21 cellular contexts compared by ENCODE assay signal in the genomic region with DNA sequence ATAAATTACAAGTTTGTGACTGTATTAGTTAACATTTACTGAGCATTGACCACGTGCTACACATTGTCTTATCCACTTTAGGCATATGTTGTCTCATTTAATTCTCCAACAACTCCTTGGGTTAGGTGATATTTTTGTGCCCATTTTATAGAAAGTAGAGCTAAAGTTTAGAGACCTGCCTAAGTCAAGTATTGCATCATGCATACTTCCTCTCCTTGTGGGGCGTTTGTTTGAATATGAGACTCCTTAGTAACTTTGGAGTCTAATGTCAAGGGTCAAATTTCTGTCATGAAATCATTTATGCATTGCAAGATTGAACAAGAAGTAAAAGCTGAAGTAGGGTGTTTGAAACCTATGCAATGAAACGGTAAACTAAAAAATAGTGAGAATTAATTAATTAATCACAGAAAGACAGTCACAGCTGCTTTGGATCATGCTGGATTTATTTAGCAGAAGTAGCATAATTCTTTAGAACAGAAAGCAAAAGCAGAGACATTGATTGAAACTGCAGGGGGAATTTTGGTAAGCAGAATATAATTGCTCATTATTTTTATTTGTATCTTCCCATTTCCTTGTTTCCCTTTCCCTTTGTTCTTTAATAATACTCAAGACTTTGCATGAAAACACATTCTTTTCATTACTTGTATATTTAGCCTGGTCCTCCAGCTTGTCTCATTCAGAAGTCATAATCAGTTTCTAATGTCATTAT.
DNase-seq lines count a peak whose midpoint lies in the region; ATAC-seq, FAIRE-seq and TF ChIP-seq lines count a peak whose summit lies in the region.
"Had no signal": no experiment of that assay in that cellular context is flagged by ENCODE, and none has a peak within 500 bp of the region (broad histone marks: within the 10 kb centered on the region; RNA-seq: fewer than 3 reads in every experiment).

No MANE protein-coding gene starts in this region.

- TF ChIP-seq RAD21 in SK-N-SH (IDR thresholded peaks at IDR 0.05; ENCODE audit: low read length) (no peak), GM12878 (IDR thresholded peaks at IDR 0.05; ENCODE audit: insufficient read depth, low read depth, low read length) (no peak)

- TF ChIP-seq CTCF in SK-N-SH (IDR thresholded peaks at IDR 0.05) (no peak), GM12878 (IDR thresholded peaks at IDR 0.05 in 2 of 3, conservative IDR thresholded peaks at IDR 0.05 in 1 of 3; ENCODE audit: control insufficient read depth in 2 of 3, extremely low read depth in 1 of 3, insufficient read depth in 1 of 3, low read depth in 3 of 3, low read length in 3 of 3) (no peak), endodermal cell (conservative IDR thresholded peaks at IDR 0.05) (no peak)

- ATAC-seq in SK-N-SH treated with all-trans-retinoic acid at 6 μM for 48 hours (no peak), GM12878 (0 out of 3 replicates have a peak, but pooled peaks have one; percentile 21), GM18517 (IDR thresholded peaks at IDR 0.05; ENCODE audit: unreplicated experiment) (no peak)

- intact Hi-C loops in GM12878 (cut with micrococcal nuclease; ENCODE audit: unreplicated experiment) = no loop called here

- no peak for FAIRE-seq in GM12878 (lab: Jason Lieb, UNC)
- FAIRE-seq: H1 had no signal

- H3K27ac ChIP-seq in SK-N-SH (ENCODE audit: low read depth in 2 of 2, low read length in 1 of 2) (no peak overlapping the region), GM12878 (ENCODE audit: control insufficient read depth, insufficient read depth) (no peak overlapping the region), endodermal cell (ENCODE audit: low read depth, low read length) (no peak overlapping the region)
- H3K27ac ChIP-seq: BLaER1 treated with 17β-estradiol and CSF1 and Interleukin-3, amounts not matched to agents 10 nM and 100 nM had no signal

- H3K4me3 ChIP-seq in SK-N-SH (ENCODE audit: low read depth in 2 of 2, low read length in 1 of 2) = no peak overlapping the region
- no peak overlapping the region for H3K4me3 ChIP-seq in GM12878
- H3K4me3 ChIP-seq in endodermal cell (ENCODE audit: low read length) = no peak overlapping the region
- H3K4me3 ChIP-seq: BLaER1 treated with 17β-estradiol and CSF1 and Interleukin-3, amounts not matched to agents 10 nM and 100 nM had no signal

- H3K36me3 ChIP-seq in SK-N-SH (replicated peaks in 1 of 2; ENCODE audit: control insufficient read depth in 1 of 2, insufficient read depth in 2 of 2, low read length in 1 of 2) = no peaks in the 10 kb centered on the region
- no peaks in the 10 kb centered on the region for H3K36me3 ChIP-seq in GM12878 (ENCODE audit: control insufficient read depth in 2 of 2, insufficient read depth in 2 of 2, low read length in 1 of 2)
- H3K36me3 ChIP-seq in endodermal cell (ENCODE audit: control insufficient read depth, insufficient read depth, low read length) = no peaks in the 10 kb centered on the region
- H3K36me3 ChIP-seq: BLaER1 treated with 17β-estradiol and CSF1 and Interleukin-3, amounts not matched to agents 10 nM and 100 nM had no signal

- SMC1A ChIA-PET in GM12878 (lab: Charles Lee; ENCODE audit: uncharacterized antibody, unreplicated experiment) = interaction anchor here (0.9 to 1.4 kb wide), 3 partner anchors 10 to 223 kb away, joined by 3 read pairs; no protein-coding TSS in a partner anchor

- no peak overlapping the region for H3K9ac ChIP-seq in SK-N-SH
- H3K9ac ChIP-seq in GM12878 (ENCODE audit: control insufficient read depth, insufficient read depth, low read length) = no peak overlapping the region
- H3K9ac ChIP-seq in endodermal cell (ENCODE audit: extremely low read depth, low read length, poor library complexity, severe bottlenecking) = no peak overlapping the region
- H3K9ac ChIP-seq: BLaER1 treated with 17β-estradiol and CSF1 and Interleukin-3, amounts not matched to agents 10 nM and 100 nM had no signal

- H2AFZ ChIP-seq in SK-N-SH (ENCODE audit: low read depth) (peak overlapping the region; percentile 22; the same call in 1 of the 2 replicates), GM12878 (ENCODE audit: control insufficient read depth, low read depth, low read length) (no peak overlapping the region)

- in situ Hi-C loops in GM12878 (cut with MboI) = no loop called here

- CTCF ChIA-PET in SK-N-SH (lab: Yijun Ruan, JAX) (no interaction called here), GM12878 (lab: Yijun Ruan, JAX) (interaction anchor here (0.6 to 0.7 kb wide), 2 partner anchors 28 to 205 kb away, joined by 3 read pairs; no protein-coding TSS in a partner anchor)

- H3K9me2 ChIP-seq in SK-N-SH = no peaks in the 10 kb centered on the region

- H3K9me3 ChIP-seq in SK-N-SH = no peaks in the 10 kb centered on the region
- no peaks in the 10 kb centered on the region for H3K9me3 ChIP-seq in GM12878 (replicated peaks; ENCODE audit: control insufficient read depth, insufficient read depth, low read length)
- no peaks in the 10 kb centered on the region for H3K9me3 ChIP-seq in endodermal cell (ENCODE audit: control insufficient read depth, low read length)
- H3K9me3 ChIP-seq: Caco-2 had no signal

- no peak overlapping the region for H3K4me2 ChIP-seq in SK-N-SH
- no peak overlapping the region for H3K4me2 ChIP-seq in GM12878 (ENCODE audit: control insufficient read depth, insufficient read depth)
- H3K4me2 ChIP-seq: BLaER1 treated with 17β-estradiol and CSF1 and Interleukin-3, amounts not matched to agents 10 nM and 100 nM had no signal

- TF ChIP-seq EP300 in SK-N-SH (IDR thresholded peaks at IDR 0.05; ENCODE audit: borderline replicate concordance in 1 of 2, low read depth in 1 of 2, low read length in 1 of 2) (no peak), GM12878 (IDR thresholded peaks at IDR 0.05; ENCODE audit: borderline replicate concordance in 1 of 2, control insufficient read depth in 1 of 2, low read depth in 2 of 2, low read length in 2 of 2) (no peak)

- H3K9me3 Mint-ChIP-seq in endodermal cell = peaks cover 5% of the 10 kb centered on the region

- POLR2A ChIA-PET in SK-N-SH (lab: Yijun Ruan, JAX) = no interaction called here
- POLR2A ChIA-PET in GM12878 (lab: Charles Lee) = no interaction called here

- no peaks in the 10 kb centered on the region for H3K4me1 Mint-ChIP-seq in endodermal cell
- H3K4me1 Mint-ChIP-seq: CD4-positive, alpha-beta memory T cell had no signal

- no TSS peak for BruUV-seq in GM12878 (replicated peaks; lab: Mats Ljungman, UMichigan)

- no peak overlapping the region for H3K4me3 Mint-ChIP-seq in endodermal cell
- H3K4me3 Mint-ChIP-seq: CD4-positive, alpha-beta memory T cell had no signal

- no peaks in the 10 kb centered on the region for H3K36me3 Mint-ChIP-seq in endodermal cell (ENCODE audit: low read depth)
- H3K36me3 Mint-ChIP-seq: CD4-positive, alpha-beta memory T cell had no signal

- RAD21 ChIA-PET in GM12878 (lab: Charles Lee; ENCODE audit: unreplicated experiment) = no interaction called here

- no peaks in the 10 kb centered on the region for H3K27me3 Mint-ChIP-seq in endodermal cell (ENCODE audit: insufficient read depth)
- H3K27me3 Mint-ChIP-seq: CD4-positive, alpha-beta memory T cell had no signal

- H3K4me1 ChIP-seq in SK-N-SH (ENCODE audit: control insufficient read depth in 1 of 2, insufficient read depth in 2 of 2, low read depth in 1 of 2, low read length in 1 of 2) = no peaks in the 10 kb centered on the region
- no peaks in the 10 kb centered on the region for H3K4me1 ChIP-seq in GM12878 (ENCODE audit: control insufficient read depth, insufficient read depth, low read length)
- no peaks in the 10 kb centered on the region for H3K4me1 ChIP-seq in endodermal cell (ENCODE audit: control insufficient read depth, insufficient read depth, low read length)
- H3K4me1 ChIP-seq: BLaER1 treated with 17β-estradiol and CSF1 and Interleukin-3, amounts not matched to agents 10 nM and 100 nM; Caco-2 had no signal

- no peak overlapping the region for H3K27ac Mint-ChIP-seq in endodermal cell

- no peak for DNase-seq in SK-N-SH
- DNase-seq in MV-4-11 (lab: John Stamatoyannopoulos, UW) = peak; percentile 1
- DNase-seq in GM12878 (ENCODE audit: low read depth, low spot score) = no peak
- no peak for DNase-seq in endodermal cell
- DNase-seq in NCI-H1417 treated with DMSO at 0.1 percent for 48 hours (lab: John Stamatoyannopoulos, UW) = no peak
- DNase-seq in activated T-cell treated with anti-CD3 and anti-CD28 coated beads, Interleukin-2, amount 50 U/mL, for 48 hours = no peak
- DNase-seq: 8988T; Caco-2; CD4-positive, alpha-beta memory T cell; NCI-H1105; NCI-H2029 treated with DMSO at 0.1 percent for 48 hours; NCI-H2171; NCI-H345; NCI-H524; NCI-H774; Right ventricle myocardium superior; T-helper 2 cell had no signal

- H3K27me3 ChIP-seq in SK-N-SH (ENCODE audit: insufficient read depth) (no peaks in the 10 kb centered on the region), GM12878 (replicated peaks in 1 of 2; ENCODE audit: control insufficient read depth in 2 of 2, insufficient read depth in 2 of 2, low read length in 1 of 2) (no peaks in the 10 kb centered on the region), endodermal cell (ENCODE audit: control insufficient read depth, insufficient read depth, low read length, poor library complexity, severe bottlenecking) (no peaks in the 10 kb centered on the region)
- H3K27me3 ChIP-seq: BLaER1 treated with 17β-estradiol and CSF1 and Interleukin-3, amounts not matched to agents 10 nM and 100 nM had no signal

- H3F3A ChIP-seq in SK-N-SH (replicated peaks; ENCODE audit: insufficient read depth) = no peaks in the 10 kb centered on the region

- no peak for TF ChIP-seq POLR2A in GM12878 (IDR thresholded peaks at IDR 0.05; ENCODE audit: low read depth, low read length)

- H4K20me1 ChIP-seq in SK-N-SH (ENCODE audit: insufficient read depth) (no peaks in the 10 kb centered on the region), GM12878 (ENCODE audit: control insufficient read depth, insufficient read depth) (no peaks in the 10 kb centered on the region)
- H4K20me1 ChIP-seq: BLaER1 treated with 17β-estradiol and CSF1 and Interleukin-3, amounts not matched to agents 10 nM and 100 nM had no signal

- H3K79me2 ChIP-seq in SK-N-SH (ENCODE audit: insufficient read depth) = no peaks in the 10 kb centered on the region
- no peaks in the 10 kb centered on the region for H3K79me2 ChIP-seq in GM12878 (ENCODE audit: control insufficient read depth, insufficient read depth, low read length)

- 16% methylated on average over 3 of the region's 3 CpGs for WGBS in SK-N-SH (ENCODE audit: low lambda C conversion rate)
- WGBS in GM12878 (ENCODE audit: insufficient coverage, insufficient replicate concordance, low lambda C conversion rate, missing lambda C conversion rate) = 2% methylated on average over 3 of the region's 3 CpGs
- 94 to 95% methylated on average over 2 to 3 of the region's 3 CpGs for WGBS in endodermal cell (ENCODE audit: insufficient coverage in 1 of 2, insufficient read length in 1 of 2), 2 experiments

TF ChIP-seq in SK-N-SH, 30 proteins besides CTCF, POLR2A, EP300 and RAD21 (continues in another document):
- TF ChIP-seq NRF1 (IDR thresholded peaks at IDR 0.05; ENCODE audit: low read depth, low read length) (no peak), SMC3 (IDR thresholded peaks at IDR 0.05; ENCODE audit: low read depth, low read length) (no peak)

TF ChIP-seq in SK-N-SH treated with all-trans-retinoic acid at 6 μM for 48 hours, 23 proteins besides CTCF, POLR2A, EP300 and RAD21 (continues in another document):
- TF ChIP-seq ZNF8 (CRISPR knock-in tag; IDR thresholded peaks at IDR 0.05) (no peak), RARB (CRISPR knock-in tag; IDR thresholded peaks at IDR 0.05) (no peak)

TF ChIP-seq in GM12878, 131 proteins besides CTCF, POLR2A, EP300 and RAD21 (continues in another document):
- peak; percentile 29 for TF ChIP-seq NR2C1 (IDR thresholded peaks at IDR 0.05)
- peak; percentile 80 for TF ChIP-seq MTA2 (IDR thresholded peaks at IDR 0.05; ENCODE audit: low read depth)
